ENCODE assay signal across 6 cellular contexts in genomic region chr6:123240626-123241025, GRCh38.
"Had no signal": no experiment of that assay in that cellular context is flagged by ENCODE, and none has a peak within 500 bp of the region (broad histone marks: within the 10 kb centered on the region; RNA-seq: fewer than 3 reads in every experiment).

No MANE protein-coding gene starts in this region.

- H3K4me1 ChIP-seq: HAP-1 had no signal

- H2AFZ ChIP-seq: GM23338 had no signal

- H3K4me2 ChIP-seq: GM23338 had no signal

- H3K4me3 ChIP-seq: GM23338, HAP-1 had no signal

- ATAC-seq: GM23338 had no signal

- FAIRE-seq: H1, H54, HTR-8/SVneo had no signal

- DNase-seq: KG1 had no signal

- H3K9me3 ChIP-seq: HAP-1 had no signal

- H3K36me3 ChIP-seq: HAP-1 had no signal
